ENCODE assay signal across 8 cellular contexts in the genomic region with DNA sequence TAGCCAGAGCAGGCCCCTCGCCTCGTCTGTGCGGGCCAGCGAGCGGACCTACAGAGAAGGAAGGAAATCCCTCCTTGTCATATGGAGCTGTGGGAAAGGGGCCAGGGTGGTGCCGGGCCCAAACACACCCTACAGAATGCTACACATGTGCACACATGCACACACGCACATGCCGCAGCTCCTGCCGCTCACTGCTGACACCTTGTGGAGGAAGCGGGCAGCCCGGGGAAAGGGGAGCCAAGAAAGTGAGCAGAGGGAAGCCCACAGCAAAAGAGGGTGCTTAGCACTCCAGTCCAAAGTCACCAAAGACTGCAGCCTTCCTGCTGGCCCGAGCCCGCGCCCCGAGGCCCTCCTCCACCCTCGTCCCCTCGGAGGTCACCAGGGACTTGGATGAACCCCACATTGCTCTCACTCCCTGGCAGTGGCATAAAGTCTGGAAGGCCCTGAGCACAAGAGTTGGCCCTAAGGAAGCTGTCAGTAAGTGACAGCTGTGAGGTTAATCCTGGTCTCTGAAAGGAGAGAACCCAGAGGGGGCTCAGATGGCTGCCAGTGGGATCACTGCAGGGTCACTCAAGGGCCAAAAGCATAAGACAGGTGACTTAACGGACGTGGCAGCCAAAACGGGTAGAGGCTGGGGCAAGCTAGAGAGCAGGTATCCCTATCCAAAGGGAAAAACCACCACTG.
DNase-seq lines count a peak whose midpoint lies in the region; ATAC-seq and TF ChIP-seq lines count a peak whose summit lies in the region.

No MANE protein-coding gene starts in this region.

- H3K9me3 Mint-ChIP-seq in dendritic cell treated with granulocyte-macrophage colony-stimulating factor and Interleukin-4, amounts not matched to agents 40 ng/mL and 50 ng/mL, for 4 days: no peaks in the 10 kb centered on the region

- intact Hi-C loops in dendritic cell treated with granulocyte-macrophage colony-stimulating factor and Interleukin-4, amounts not matched to agents 40 ng/mL and 50 ng/mL, for 4 days (cut with micrococcal nuclease): loop anchor here (1.0 to 5.0 kb wide), 2 partner anchors 70 to 147 kb away; partner anchors contain the start of gene PIPOX

- in situ Hi-C loops in GM13976 (cut with MboI; ENCODE audit: low sequenced_read_pairs, unreplicated experiment): loop anchor here (5.0 to 25.0 kb wide), 2 partner anchors 145 to 375 kb away; partner anchors contain the start of genes NEK8, TLCD1 and TRAF4

- H3K27ac Mint-ChIP-seq in dendritic cell treated with granulocyte-macrophage colony-stimulating factor and Interleukin-4, amounts not matched to agents 40 ng/mL and 50 ng/mL, for 4 days: peak overlapping the region; percentile 80

- peak overlapping the region; percentile 28 for H3K4me3 Mint-ChIP-seq in dendritic cell treated with granulocyte-macrophage colony-stimulating factor and Interleukin-4, amounts not matched to agents 40 ng/mL and 50 ng/mL, for 4 days

- no peaks in the 10 kb centered on the region for H3K27me3 Mint-ChIP-seq in dendritic cell treated with granulocyte-macrophage colony-stimulating factor and Interleukin-4, amounts not matched to agents 40 ng/mL and 50 ng/mL, for 4 days

- DNase-seq in 8988T (peak; percentile 88), GM13976 (ENCODE audit: low spot score) (peak; percentile 86), NCI-H446 (lab: John Stamatoyannopoulos, UW) (peak; percentile 72 to 77), lung microvascular endothelial cell (ENCODE audit: low read depth in 2 of 2) (peak; percentile 66 to 80)
- DNase-seq in activated CD4-positive, alpha-beta T cell treated with anti-CD3 and anti-CD28 coated beads, Interleukin-2, amount 50 U/mL, for 4 hours: peak; percentile 67 to 69
- DNase-seq in stimulated activated CD8-positive, alpha-beta memory T cell treated with anti-CD3 and anti-CD28 coated beads, Interleukin-2, amount 100 ng/mL, for 1 hour (ENCODE audit: low read depth in 2 of 2): peak; percentile 28 to 43

- H3K4me1 Mint-ChIP-seq in dendritic cell treated with granulocyte-macrophage colony-stimulating factor and Interleukin-4, amounts not matched to agents 40 ng/mL and 50 ng/mL, for 4 days (ENCODE audit: low read depth): peaks cover 97% of the 10 kb centered on the region

- ATAC-seq in HG03469 (IDR thresholded peaks at IDR 0.05; ENCODE audit: unreplicated experiment): no peak

- TF ChIP-seq CTCF in GM13976 (IDR thresholded peaks at IDR 0.05; ENCODE audit: borderline replicate concordance, control extremely low read depth, extremely low read depth, insufficient read depth, missing control alignments): peak; percentile 91

- peaks cover 94% of the 10 kb centered on the region for H3K36me3 Mint-ChIP-seq in dendritic cell treated with granulocyte-macrophage colony-stimulating factor and Interleukin-4, amounts not matched to agents 40 ng/mL and 50 ng/mL, for 4 days (ENCODE audit: low read depth)

Comparison
In these comparisons a context has a peak if more than half of its experiments do, and no peak if none do; other contexts are left out.
1. DNase-seq: peak in every context shown above with its lines; median percentile 88 in 8988T; 86 in GM13976; 74 in NCI-H446; 73 in lung microvascular endothelial cell; 68 in activated CD4-positive, alpha-beta T cell treated with anti-CD3 and anti-CD28 coated beads, Interleukin-2, amount 50 U/mL, for 4 hours; 36 in stimulated activated CD8-positive, alpha-beta memory T cell treated with anti-CD3 and anti-CD28 coated beads, Interleukin-2, amount 100 ng/mL, for 1 hour.